17 cellular contexts compared by ENCODE assay signal in the genomic region with DNA sequence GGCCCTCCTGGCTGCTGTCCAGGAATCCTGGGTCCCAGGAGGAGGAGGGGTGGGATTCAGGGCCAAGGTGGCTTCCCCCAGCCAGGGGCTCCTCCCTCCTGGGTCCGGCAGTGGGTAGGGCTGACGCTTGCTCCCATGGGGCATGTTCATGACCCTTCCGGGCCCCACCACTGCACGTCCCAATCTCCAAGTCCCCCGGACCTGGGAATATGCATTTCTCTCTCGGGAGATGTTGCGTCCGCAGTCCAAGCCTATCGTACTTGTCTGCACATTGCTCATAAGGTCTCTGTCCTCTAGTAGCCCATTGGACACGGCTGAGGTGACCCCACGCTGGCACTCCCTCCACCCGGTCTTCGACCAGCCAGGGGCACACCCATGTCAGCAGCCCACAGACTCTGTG.
DNase-seq lines count a peak whose midpoint lies in the region; ATAC-seq, FAIRE-seq and TF ChIP-seq lines count a peak whose summit lies in the region.
"Had no signal": no experiment of that assay in that cellular context is flagged by ENCODE, and none has a peak within 500 bp of the region (broad histone marks: within the 10 kb centered on the region; RNA-seq: fewer than 3 reads in every experiment).

No MANE protein-coding gene starts in this region.

- no peak overlapping the region for H3K27ac ChIP-seq in right atrium auricular region
- H3K27ac ChIP-seq in H1 (ENCODE audit: low read depth, low read length), result no peak overlapping the region
- H3K27ac ChIP-seq in neuronal stem cell (replicated peaks; ENCODE audit: low read length), result no peak overlapping the region
- H3K27ac ChIP-seq in testis, result no peak overlapping the region
- H3K27ac ChIP-seq: BLaER1 had no signal

- H4K91ac ChIP-seq in H1 (replicated peaks; ENCODE audit: insufficient read length, low read length) (no peak overlapping the region), neuronal stem cell (ENCODE audit: low read depth, low read length, poor library complexity) (no peak overlapping the region)

- H3K4ac ChIP-seq in H1 (replicated peaks; ENCODE audit: insufficient read length, low read depth, low read length), result no peak overlapping the region
- H3K4ac ChIP-seq in neuronal stem cell (ENCODE audit: low read length), result no peak overlapping the region

- WGBS in H1 (ENCODE audit: extremely low coverage in 1 of 2, insufficient coverage in 1 of 2, insufficient read length in 1 of 2, insufficient replicate concordance in 2 of 2, low coverage in 1 of 2, low lambda C conversion rate in 2 of 2, missing lambda C conversion rate in 1 of 2), 2 experiments, result 93% methylated on average over 10 of the region's 13 CpGs; no CpG with 5 or more reads in 1 of the 2 experiments
- WGBS in neuronal stem cell (ENCODE audit: extremely low coverage in 2 of 2, insufficient read length in 2 of 2, insufficient replicate concordance in 1 of 2), 2 donors, result no CpG with 5 or more reads among the region's 13 CpGs
- 78 to 85% methylated on average over 13 of the region's 13 CpGs for WGBS in testis, 2 donors

- H3K79me2 ChIP-seq in H1 (ENCODE audit: control insufficient read depth in 1 of 2, insufficient read depth in 2 of 2, low read length in 2 of 2), result no peaks in the 10 kb centered on the region

- no peak overlapping the region for H3K4me2 ChIP-seq in H1 (ENCODE audit: insufficient read depth in 1 of 2, low read depth in 2 of 2, low read length in 2 of 2)
- no peak overlapping the region for H3K4me2 ChIP-seq in neuronal stem cell (ENCODE audit: insufficient read depth, low read length, poor library complexity, severe bottlenecking)
- H3K4me2 ChIP-seq: BLaER1 had no signal

- H2BK20ac ChIP-seq in H1 (ENCODE audit: low read length), result no peak overlapping the region

- H2BK5ac ChIP-seq in H1 (ENCODE audit: low read depth, low read length), result no peak overlapping the region
- no peak overlapping the region for H2BK5ac ChIP-seq in neuronal stem cell (ENCODE audit: low read length)

- no peaks in the 10 kb centered on the region for H3K79me1 ChIP-seq in H1 (ENCODE audit: low read depth, low read length)
- peaks cover 2% of the 10 kb centered on the region for H3K79me1 ChIP-seq in neuronal stem cell (ENCODE audit: low read depth, low read length)

- no peaks in the 10 kb centered on the region for H3K27me3 ChIP-seq in right atrium auricular region
- no peaks in the 10 kb centered on the region for H3K27me3 ChIP-seq in H1 (replicated peaks in 1 of 4; ENCODE audit: control insufficient read depth in 3 of 4, extremely low read depth in 1 of 4, insufficient read depth in 3 of 4, low read length in 3 of 4)
- peaks cover 0 to 3% (median 0%) of the 10 kb centered on the region in 3 experiments for H3K27me3 ChIP-seq in neuronal stem cell (ENCODE audit: control insufficient read depth in 3 of 3, insufficient read depth in 3 of 3, low read depth in 1 of 3, low read length in 3 of 3)
- H3K27me3 ChIP-seq in testis, result no peaks in the 10 kb centered on the region
- H3K27me3 ChIP-seq: BLaER1 had no signal

- H2AK5ac ChIP-seq in H1 (ENCODE audit: low read depth, low read length) (no peak overlapping the region), neuronal stem cell (ENCODE audit: low read depth, low read length) (peak overlapping the region; percentile 85)

- H2BK120ac ChIP-seq in H1 (replicated peaks; ENCODE audit: low read depth, low read length) (no peak overlapping the region), neuronal stem cell (ENCODE audit: low read depth, low read length) (no peak overlapping the region)

- H3K14ac ChIP-seq in H1 (ENCODE audit: insufficient read length) (no peak overlapping the region), neuronal stem cell (ENCODE audit: low read length) (peak overlapping the region; percentile 51)

- no peak for TF ChIP-seq EP300 in H1 (IDR thresholded peaks at IDR 0.05; ENCODE audit: borderline replicate concordance in 1 of 2, low read depth in 2 of 2, low read length in 2 of 2)

- H3K4me3 ChIP-seq in right atrium auricular region, result no peak overlapping the region
- no peak overlapping the region for H3K4me3 ChIP-seq in H1 (ENCODE audit: extremely low read depth in 1 of 4, insufficient read depth in 2 of 4, low read depth in 3 of 4, low read length in 4 of 4)
- H3K4me3 ChIP-seq in neuronal stem cell (ENCODE audit: low read length in 2 of 2), result no peak overlapping the region
- H3K4me3 ChIP-seq in testis, result no peak overlapping the region
- H3K4me3 ChIP-seq: BLaER1 had no signal

- H3K9ac ChIP-seq in H1 (replicated peaks in 1 of 4; ENCODE audit: extremely low read depth in 1 of 4, low read depth in 3 of 4, low read length in 3 of 4) (no peak overlapping the region), neuronal stem cell (ENCODE audit: low read depth, low read length, poor library complexity) (no peak overlapping the region)
- H3K9ac ChIP-seq: BLaER1 had no signal

- H3K23ac ChIP-seq in H1 (ENCODE audit: insufficient read length) (no peak overlapping the region), neuronal stem cell (ENCODE audit: low read depth, low read length, poor library complexity) (no peak overlapping the region)

- no peak overlapping the region for H3K18ac ChIP-seq in H1 (ENCODE audit: extremely low read depth, low read length)
- peak overlapping the region; percentile 58 for H3K18ac ChIP-seq in neuronal stem cell (ENCODE audit: low read length)

- no peaks in the 10 kb centered on the region for H3K4me1 ChIP-seq in right atrium auricular region
- H3K4me1 ChIP-seq in H1 (replicated peaks in 1 of 4; ENCODE audit: control insufficient read depth in 3 of 4, insufficient read depth in 4 of 4, low read length in 3 of 4), result peaks cover 0 to 4% (median 1%) of the 10 kb centered on the region in 4 experiments; a peak in 3 of 7 replicates
- peaks cover 0 to 5% of the 10 kb centered on the region in 2 donors for H3K4me1 ChIP-seq in neuronal stem cell (ENCODE audit: control insufficient read depth in 2 of 2, insufficient read depth in 1 of 2, low read depth in 1 of 2, low read length in 2 of 2)
- H3K4me1 ChIP-seq in testis, result no peaks in the 10 kb centered on the region
- H3K4me1 ChIP-seq: Caco-2 had no signal

- intact Hi-C loops in left ventricle myocardium superior (cut with micrococcal nuclease) (no loop called here), testis (cut with DNase I; ENCODE audit: low total_unique reads) (no loop called here)

- DNase-seq in right atrium auricular region (ENCODE audit: low spot score) (peak; percentile 18), left ventricle myocardium superior (no peak), H1 (ENCODE audit: low read depth in 1 of 2, low spot score in 2 of 2) (no peak), neuronal stem cell (ENCODE audit: low spot score) (no peak), testis (peak; percentile 4), NCI-H187 treated with DMSO at 0.1 percent for 48 hours (lab: John Stamatoyannopoulos, UW) (no peak), HuH-7 (ENCODE audit: low spot score) (no peak)
- no peak for DNase-seq in stimulated activated naive CD4-positive, alpha-beta T cell treated with Interleukin-2 at 50 U/mL for 16 hours (lab: John Stamatoyannopoulos, UW)
- DNase-seq: 8988T; AML-193; Caco-2; CD8-positive, alpha-beta memory T cell; DND-41; GDM1 had no signal

- peaks cover 5% of the 10 kb centered on the region; the same call in 1 of the 2 replicates for H3K23me2 ChIP-seq in H1 (ENCODE audit: low read depth, low read length)

- H4K5ac ChIP-seq in H1 (ENCODE audit: insufficient read length, low read depth, low read length), result no peak overlapping the region

- FAIRE-seq in H1 (lab: Jason Lieb, UNC), result no peak
- FAIRE-seq: GM12892, GM19239 had no signal

- no peak for TF ChIP-seq RAD21 in H1 (IDR thresholded peaks at IDR 0.05 in 1 of 2, conservative IDR thresholded peaks at IDR 0.05 in 1 of 2; ENCODE audit: low read depth in 2 of 2, low read length in 2 of 2)

- TF ChIP-seq CTCF in right atrium auricular region (IDR thresholded peaks at IDR 0.05) (no peak), H1 (IDR thresholded peaks at IDR 0.05; ENCODE audit: control extremely low read depth in 1 of 3, insufficient read depth in 1 of 3, low read depth in 1 of 3, low read length in 3 of 3) (no peak), testis (IDR thresholded peaks at IDR 0.05) (no peak)

- H3K9me3 ChIP-seq in right atrium auricular region, result no peaks in the 10 kb centered on the region
- no peaks in the 10 kb centered on the region for H3K9me3 ChIP-seq in H1 (ENCODE audit: insufficient read depth in 2 of 2, low read depth in 1 of 2, low read length in 1 of 2)
- H3K9me3 ChIP-seq in neuronal stem cell (replicated peaks in 1 of 2; ENCODE audit: control insufficient read depth in 2 of 2, insufficient read depth in 1 of 2, low read depth in 1 of 2, low read length in 2 of 2), result no peaks in the 10 kb centered on the region
- H3K9me3 ChIP-seq in testis, result no peaks in the 10 kb centered on the region
- H3K9me3 ChIP-seq: BLaER1, Caco-2 had no signal

- no peak for ATAC-seq in left ventricle myocardium superior

- H2BK15ac ChIP-seq in H1 (ENCODE audit: low read length) (no peak overlapping the region), neuronal stem cell (ENCODE audit: low read length) (peak overlapping the region; percentile 91)

- CTCF ChIA-PET in H1 (lab: Charles Lee; ENCODE audit: partially characterized antibody), result interaction anchor here (1.2 to 2.0 kb wide), 2 partner anchors 8 to 38 kb away, joined by 3 to 7 read pairs; no protein-coding TSS in a partner anchor

- TF ChIP-seq POLR2A in H1 (IDR thresholded peaks at IDR 0.05; ENCODE audit: control extremely low read depth in 1 of 2, low read depth in 2 of 2, low read length in 2 of 2) (no peak), testis (IDR thresholded peaks at IDR 0.05) (no peak)

- POLR2A ChIA-PET in H1 (lab: Charles Lee; ENCODE audit: partially characterized antibody), result no interaction called here

- H3K36me3 ChIP-seq in right atrium auricular region (no peaks in the 10 kb centered on the region), H1 (ENCODE audit: control insufficient read depth in 2 of 4, insufficient read depth in 4 of 4, low read length in 3 of 4) (no peaks in the 10 kb centered on the region), neuronal stem cell (replicated peaks in 1 of 2; ENCODE audit: control insufficient read depth in 2 of 2, insufficient read depth in 2 of 2, low read length in 2 of 2) (peaks cover 0 to 2% of the 10 kb centered on the region in 2 donors), testis (ENCODE audit: low read depth, missing control alignments) (no peaks in the 10 kb centered on the region)
- H3K36me3 ChIP-seq: BLaER1 had no signal

- H2AFZ ChIP-seq in H1 (ENCODE audit: low read length) (no peak overlapping the region), neuronal stem cell (ENCODE audit: low read length) (no peak overlapping the region)

- H4K8ac ChIP-seq in H1 (ENCODE audit: extremely low read depth, insufficient read depth, low read length) (no peak overlapping the region), neuronal stem cell (ENCODE audit: low read depth, low read length) (no peak overlapping the region)

- H3K56ac ChIP-seq in H1 (replicated peaks; ENCODE audit: insufficient read length, low read depth, low read length), result no peak overlapping the region

- H4K20me1 ChIP-seq in H1 (replicated peaks in 1 of 2; ENCODE audit: control insufficient read depth in 1 of 2, insufficient read depth in 2 of 2, low read length in 2 of 2), result peaks cover 0 to 4% of the 10 kb centered on the region in 2 experiments
- H4K20me1 ChIP-seq: BLaER1 had no signal

- H2BK12ac ChIP-seq in H1 (ENCODE audit: low read depth, low read length) (0 out of 2 replicates have a peak overlapping the region, but pooled peaks have one; percentile 23), neuronal stem cell (ENCODE audit: low read length) (no peak overlapping the region)

Comparison
In these comparisons a context has a peak if more than half of its experiments do, and no peak if none do; other contexts are left out.
1. DNase-seq: peak in right atrium auricular region (single experiment) and testis (single experiment); none in left ventricle myocardium superior (single experiment), H1 (0 of 2), neuronal stem cell (single experiment), stimulated activated naive CD4-positive, alpha-beta T cell treated with Interleukin-2 at 50 U/mL for 16 hours (single experiment), NCI-H187 treated with DMSO at 0.1 percent for 48 hours (single experiment) and HuH-7 (single experiment).